22 cellular contexts compared by ENCODE assay signal in genomic region chr4:101068115-101068514, GRCh38.
DNase-seq lines count a peak whose midpoint lies in the region; ATAC-seq, FAIRE-seq and TF ChIP-seq lines count a peak whose summit lies in the region.
"Had no signal": no experiment of that assay in that cellular context is flagged by ENCODE, and none has a peak within 500 bp of the region (broad histone marks: within the 10 kb centered on the region; RNA-seq: fewer than 3 reads in every experiment).

No MANE protein-coding gene starts in this region.

- no peak for TF ChIP-seq CTCF in keratinocyte (optimal IDR thresholded peaks at IDR 0.05 in 1 of 3, IDR thresholded peaks at IDR 0.05 in 1 of 3, conservative IDR thresholded peaks at IDR 0.05 in 1 of 3; ENCODE audit: extremely low read depth in 1 of 3, insufficient read depth in 2 of 3, low read length in 3 of 3)

- no peak for ATAC-seq in activated T-cell treated with anti-CD3 and anti-CD28 coated beads, Interleukin-2, amount 50 U/mL, for 72 hours (replicated peaks in 1 of 2)
- ATAC-seq in GM19023 (IDR thresholded peaks at IDR 0.05; ENCODE audit: unreplicated experiment): no peak

- no peaks in the 10 kb centered on the region for H3K36me3 Mint-ChIP-seq in activated T-cell treated with anti-CD3 and anti-CD28 coated beads, Interleukin-2, amount 50 U/mL, for 72 hours (ENCODE audit: insufficient read depth in 2 of 2)

- H2AFZ ChIP-seq in keratinocyte (ENCODE audit: control insufficient read depth, low read length): no peak overlapping the region

- no peak overlapping the region for H3K27ac Mint-ChIP-seq in activated T-cell treated with anti-CD3 and anti-CD28 coated beads, Interleukin-2, amount 50 U/mL, for 72 hours
- H3K27ac Mint-ChIP-seq: CD14-positive monocyte; CD4-positive, alpha-beta T cell; HFFc6 had no signal

- H4K20me1 ChIP-seq in keratinocyte (ENCODE audit: control insufficient read depth, extremely low read depth, insufficient read depth, low read length): no peaks in the 10 kb centered on the region

- H3K36me3 ChIP-seq in keratinocyte (ENCODE audit: control insufficient read depth in 2 of 2, extremely low read depth in 1 of 2, insufficient read depth in 2 of 2, low read length in 2 of 2): no peaks in the 10 kb centered on the region
- H3K36me3 ChIP-seq: BE2C, HAP-1 had no signal

- dilution Hi-C loops in keratinocyte (cut with MboI; ENCODE audit: extremely low pct_ligation_motif_present, low sequenced_read_pairs): no loop called here

- H3K4me3 Mint-ChIP-seq in activated T-cell treated with anti-CD3 and anti-CD28 coated beads, Interleukin-2, amount 50 U/mL, for 72 hours: no peak overlapping the region
- H3K4me3 Mint-ChIP-seq: CD14-positive monocyte; CD4-positive, alpha-beta T cell; CD8-positive, alpha-beta memory T cell; HFFc6 had no signal

- no peaks in the 10 kb centered on the region for H3K27me3 ChIP-seq in keratinocyte (ENCODE audit: control insufficient read depth, extremely low read depth, insufficient read depth, low read length)
- H3K27me3 ChIP-seq: BE2C; BLaER1 treated with 17β-estradiol and CSF1 and Interleukin-3, amounts not matched to agents 10 nM and 100 nM had no signal

- in situ Hi-C loops in G401 (cut with HindIII; ENCODE audit: low sequenced_read_pairs): no loop called here

- no peaks in the 10 kb centered on the region for H3K9me1 ChIP-seq in keratinocyte (ENCODE audit: control insufficient read depth, extremely low read depth, insufficient read depth, low read length)

- peak; percentile 60 for DNase-seq in G401 (ENCODE audit: low spot score)
- peak in 1 of 61 donors; percentile 23 for DNase-seq in caudate nucleus (lab: John Stamatoyannopoulos, UW)
- no peak for DNase-seq in keratinocyte (ENCODE audit: low read depth, low spot score)
- no peak for DNase-seq in activated T-cell treated with anti-CD3 and anti-CD28 coated beads, Interleukin-2, amount 50 U/mL, for 72 hours
- no peak for DNase-seq in foreskin melanocyte
- DNase-seq: BE2C; CD4-positive, alpha-beta T cell; CD8-positive, alpha-beta memory T cell; DMS 273 treated with DMSO at 0.1 percent for 48 hours; DMS79; EL; GF-D8; GOT3; HFFc6 had no signal

- H3K27me3 Mint-ChIP-seq in activated T-cell treated with anti-CD3 and anti-CD28 coated beads, Interleukin-2, amount 50 U/mL, for 72 hours (ENCODE audit: low read depth): no peaks in the 10 kb centered on the region
- H3K27me3 Mint-ChIP-seq: CD4-positive, alpha-beta T cell; CD8-positive, alpha-beta memory T cell had no signal

- H3K9me3 Mint-ChIP-seq in activated T-cell treated with anti-CD3 and anti-CD28 coated beads, Interleukin-2, amount 50 U/mL, for 72 hours: no peaks in the 10 kb centered on the region
- H3K9me3 Mint-ChIP-seq: CD14-positive monocyte; CD4-positive, alpha-beta T cell; CD8-positive, alpha-beta memory T cell; HFFc6 had no signal

- peak overlapping the region; percentile 42 for H3K27ac ChIP-seq in caudate nucleus (ENCODE audit: low read depth, low read length)
- H3K27ac ChIP-seq in keratinocyte (ENCODE audit: control insufficient read depth, insufficient read depth, low read length): no peak overlapping the region
- H3K27ac ChIP-seq: BLaER1 treated with 17β-estradiol and CSF1 and Interleukin-3, amounts not matched to agents 10 nM and 100 nM had no signal

- H3K9me3 ChIP-seq in keratinocyte (ENCODE audit: control insufficient read depth, low read depth, low read length): no peaks in the 10 kb centered on the region
- H3K9me3 ChIP-seq: BE2C; BLaER1 treated with 17β-estradiol and CSF1 and Interleukin-3, amounts not matched to agents 10 nM and 100 nM; HAP-1 had no signal

- no peak overlapping the region for H3K9ac ChIP-seq in keratinocyte (ENCODE audit: control insufficient read depth, extremely low read depth, insufficient read depth, low read length)
- H3K9ac ChIP-seq: BLaER1 treated with 17β-estradiol and CSF1 and Interleukin-3, amounts not matched to agents 10 nM and 100 nM had no signal

- no peak overlapping the region for H3K4me3 ChIP-seq in keratinocyte (ENCODE audit: control insufficient read depth in 2 of 3, extremely low read depth in 1 of 3, insufficient read depth in 2 of 3, low read depth in 1 of 3, low read length in 3 of 3)
- H3K4me3 ChIP-seq: BLaER1 treated with 17β-estradiol and CSF1 and Interleukin-3, amounts not matched to agents 10 nM and 100 nM; HAP-1 had no signal

- no peak overlapping the region for H3K4me2 ChIP-seq in keratinocyte (ENCODE audit: control insufficient read depth, extremely low read depth, insufficient read depth, low read depth, low read length)
- H3K4me2 ChIP-seq: BLaER1 treated with 17β-estradiol and CSF1 and Interleukin-3, amounts not matched to agents 10 nM and 100 nM had no signal

- H3K4me1 ChIP-seq in keratinocyte (ENCODE audit: control insufficient read depth, extremely low read depth, insufficient read depth, low read length): no peaks in the 10 kb centered on the region

- no peaks in the 10 kb centered on the region for H3K4me1 Mint-ChIP-seq in activated T-cell treated with anti-CD3 and anti-CD28 coated beads, Interleukin-2, amount 50 U/mL, for 72 hours (ENCODE audit: low read depth)

- H3K79me2 ChIP-seq in keratinocyte (ENCODE audit: control insufficient read depth, insufficient read depth, low read length): no peaks in the 10 kb centered on the region

- FAIRE-seq in keratinocyte (lab: Jason Lieb, UNC): peak; percentile 41
- FAIRE-seq: A204.1, GM12891, GM18507, H54 had no signal
